9 cellular contexts compared by ENCODE assay signal in genomic region chr6:107132330-107132954, GRCh38. TPM values are rescaled to one million over a fixed set of nuclear protein-coding genes. Genes with fewer than 3 reads are reported as not detected.
DNase-seq lines count a peak whose midpoint lies in the region; ATAC-seq and TF ChIP-seq lines count a peak whose summit lies in the region.
"Had no signal": no experiment of that assay in that cellular context is flagged by ENCODE, and none has a peak within 500 bp of the region (broad histone marks: within the 10 kb centered on the region; RNA-seq: fewer than 3 reads in every experiment).

No MANE protein-coding gene starts in this region.

- no peaks in the 10 kb centered on the region for H3K9me3 Mint-ChIP-seq in activated CD8-positive, alpha-beta T cell treated with anti-CD3 and anti-CD28 coated beads for 36 hours

- no peak overlapping the region for H3K4me3 ChIP-seq in DOHH2 (ENCODE audit: low read length)
- H3K4me3 ChIP-seq in Karpas-422 (ENCODE audit: low read length) = no peak overlapping the region

- no peaks in the 10 kb centered on the region for H3K4me1 Mint-ChIP-seq in activated CD8-positive, alpha-beta T cell treated with anti-CD3 and anti-CD28 coated beads for 36 hours (ENCODE audit: low read depth)

- H3K79me2 ChIP-seq in DOHH2 (ENCODE audit: control insufficient read depth, low read length) (no peaks in the 10 kb centered on the region), Karpas-422 (ENCODE audit: low read length) (no peaks in the 10 kb centered on the region)

- no peaks in the 10 kb centered on the region for H3K27me3 ChIP-seq in DOHH2 (ENCODE audit: control insufficient read depth, low read length)
- H3K27me3 ChIP-seq in Karpas-422 (ENCODE audit: low read length) = no peaks in the 10 kb centered on the region; the same call in 1 of the 2 replicates

- H3K4me1 ChIP-seq in DOHH2 (ENCODE audit: control insufficient read depth, low read length) (peaks cover 16% of the 10 kb centered on the region), Karpas-422 (ENCODE audit: low read length) (peaks cover 11% of the 10 kb centered on the region)

- H3K9me3 ChIP-seq in DOHH2 (ENCODE audit: control insufficient read depth, insufficient read depth, low read length) (no peaks in the 10 kb centered on the region), Karpas-422 (ENCODE audit: low read length) (no peaks in the 10 kb centered on the region)

- CTCF ChIA-PET in activated CD8-positive, alpha-beta T cell treated with anti-CD3 and anti-CD28 coated beads for 36 hours (lab: Charles Lee) = interaction anchor here (0.7 to 1.2 kb wide), 2 partner anchors 79 to 542 kb away, joined by 3 read pairs; no protein-coding TSS in a partner anchor

- peak overlapping the region; percentile 34; the same call in 1 of the 2 replicates for H3K4me2 ChIP-seq in DOHH2 (ENCODE audit: low read length)
- peak overlapping the region; percentile 42 for H3K4me2 ChIP-seq in Karpas-422 (ENCODE audit: low read depth, low read length, poor library complexity, severe bottlenecking)

- peaks cover 6% of the 10 kb centered on the region; the same call in 1 of the 2 replicates for H3F3A ChIP-seq in DOHH2 (ENCODE audit: control insufficient read depth, insufficient read depth)

- ATAC-seq in activated CD8-positive, alpha-beta T cell treated with anti-CD3 and anti-CD28 coated beads for 36 hours = no peak
- no peak for ATAC-seq in HG02623 (IDR thresholded peaks at IDR 0.05; ENCODE audit: unreplicated experiment)
- ATAC-seq: left colon had no signal

- H3K36me3 ChIP-seq in DOHH2 (ENCODE audit: control insufficient read depth, low read length) (no peaks in the 10 kb centered on the region), Karpas-422 (ENCODE audit: insufficient read depth, low read length) (no peaks in the 10 kb centered on the region)

- H3K36me3 Mint-ChIP-seq in activated CD8-positive, alpha-beta T cell treated with anti-CD3 and anti-CD28 coated beads for 36 hours (ENCODE audit: low read depth) = no peaks in the 10 kb centered on the region

- POLR2A ChIA-PET in activated CD8-positive, alpha-beta T cell treated with anti-CD3 and anti-CD28 coated beads for 36 hours (lab: Charles Lee) = no interaction called here

- H3K9me2 ChIP-seq in DOHH2 (replicated peaks; ENCODE audit: control insufficient read depth, low read length) (no peaks in the 10 kb centered on the region), Karpas-422 (replicated peaks; ENCODE audit: insufficient read depth, low read length) (no peaks in the 10 kb centered on the region)

- no peak overlapping the region for H2AFZ ChIP-seq in Karpas-422 (ENCODE audit: low read length)

- H3K27ac ChIP-seq in DOHH2 (ENCODE audit: low read depth, low read length) (no peak overlapping the region), Karpas-422 (ENCODE audit: low read length) (no peak overlapping the region)

- H3K9ac ChIP-seq in Karpas-422 (ENCODE audit: low read length) = no peak overlapping the region

- no peaks in the 10 kb centered on the region for H3K27me3 Mint-ChIP-seq in activated CD8-positive, alpha-beta T cell treated with anti-CD3 and anti-CD28 coated beads for 36 hours

- H3K27ac Mint-ChIP-seq in activated CD8-positive, alpha-beta T cell treated with anti-CD3 and anti-CD28 coated beads for 36 hours = no peak overlapping the region

- TF ChIP-seq CTCF in DOHH2 (IDR thresholded peaks at IDR 0.05; ENCODE audit: low read depth, low read length, poor library complexity, severe bottlenecking) = peak; percentile 51
- TF ChIP-seq CTCF in activated CD8-positive, alpha-beta T cell treated with anti-CD3 and anti-CD28 coated beads for 36 hours (IDR thresholded peaks at IDR 0.05) = peak; percentile 65

- H3K4me3 Mint-ChIP-seq in activated CD8-positive, alpha-beta T cell treated with anti-CD3 and anti-CD28 coated beads for 36 hours = no peak overlapping the region

- DNase-seq in Karpas-422 (peak; percentile 81), kidney tubule cell (ENCODE audit: low spot score) (peak; percentile 18), hepatic stellate cell (ENCODE audit: low spot score) (no peak), GOT3 (lab: John Stamatoyannopoulos, UW) (no peak), T-helper 9 cell (no peak)
- DNase-seq in activated CD8-positive, alpha-beta T cell treated with anti-CD3 and anti-CD28 coated beads for 36 hours = peak; percentile 66

- no peaks in the 10 kb centered on the region for H4K20me1 ChIP-seq in DOHH2 (ENCODE audit: control insufficient read depth, insufficient read depth, low read depth, low read length)
- H4K20me1 ChIP-seq in Karpas-422 (ENCODE audit: insufficient read depth, low read depth, low read length) = no peaks in the 10 kb centered on the region

- intact Hi-C loops in activated CD8-positive, alpha-beta T cell treated with anti-CD3 and anti-CD28 coated beads for 36 hours (cut with micrococcal nuclease) = no loop called here

RNA-seq across cellular contexts. Expression of gene BEND3, which starts 17.1 kb away (rescaled TPM):
- total RNA-seq in Karpas-422 (2014; rRNA removed; shearing (Covaris generic); ENCODE audit: low replicate concordance) = 6.2 and 7.7 TPM in 2 replicates
- total RNA-seq in activated CD8-positive, alpha-beta T cell treated with anti-CD3 and anti-CD28 coated beads for 36 hours = 1 to 10 TPM; 5.8 to 6.3 TPM

Comparison
In these comparisons a context has a peak if more than half of its experiments do, and no peak if none do; other contexts are left out.
1. DNase-seq: peak in Karpas-422 (single experiment), activated CD8-positive, alpha-beta T cell treated with anti-CD3 and anti-CD28 coated beads for 36 hours (single experiment) and kidney tubule cell (single experiment); none in hepatic stellate cell (single experiment), GOT3 (single experiment) and T-helper 9 cell (single experiment).